15 cellular contexts compared by ENCODE assay signal in the genomic region with DNA sequence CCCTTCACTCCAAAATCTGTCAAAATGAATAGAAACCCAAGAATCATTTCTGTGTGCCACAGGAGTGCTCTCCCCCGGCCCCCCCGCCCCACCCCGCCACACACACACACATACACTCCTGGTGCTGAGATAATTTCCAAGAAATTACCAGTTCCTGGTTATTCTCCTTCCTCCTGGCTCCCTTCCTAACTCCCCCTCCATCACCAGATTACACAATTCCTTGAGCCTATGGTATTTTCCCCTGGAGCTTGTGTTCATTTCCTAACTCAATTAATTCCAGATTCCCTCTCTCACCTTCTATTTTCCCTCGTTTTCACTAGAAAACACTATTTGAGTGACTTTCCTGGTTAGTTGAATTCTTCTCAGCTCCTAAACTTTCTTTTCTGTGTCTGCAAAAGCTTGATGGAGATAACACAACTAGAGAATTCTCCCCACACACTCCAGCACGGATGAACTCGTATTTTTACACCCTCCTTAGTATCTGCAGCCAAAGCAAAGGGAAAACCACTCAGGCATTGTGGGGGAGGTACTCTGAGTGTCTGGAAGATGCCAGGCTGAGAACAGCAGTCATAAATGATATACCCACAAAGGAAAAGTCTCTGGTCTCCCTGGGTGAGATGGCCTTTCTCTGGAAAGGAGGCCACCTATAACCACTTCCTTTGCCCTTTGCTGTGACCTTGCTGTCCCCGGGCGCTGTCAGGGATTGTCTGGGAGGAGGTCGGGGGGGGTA. TPM values are rescaled to one million over a fixed set of nuclear protein-coding genes. Genes with fewer than 3 reads are reported as not detected.
DNase-seq lines count a peak whose midpoint lies in the region; ATAC-seq, FAIRE-seq and TF ChIP-seq lines count a peak whose summit lies in the region.
"Had no signal": no experiment of that assay in that cellular context is flagged by ENCODE, and none has a peak within 500 bp of the region (broad histone marks: within the 10 kb centered on the region; RNA-seq: fewer than 3 reads in every experiment).

No MANE protein-coding gene starts in this region.

- H3K27me3 ChIP-seq in GM23338 (ENCODE audit: insufficient read depth) (peaks cover 40% of the 10 kb centered on the region), bronchial epithelial cell (ENCODE audit: control insufficient read depth, insufficient read depth, low read length) (peaks cover 16% of the 10 kb centered on the region), thymus (ENCODE audit: control insufficient read depth, insufficient read depth) (peaks cover 44% of the 10 kb centered on the region)

- H3K4me3 Mint-ChIP-seq in GM23338 (no peak overlapping the region; the same call in 2 of the 3 replicates), mesothelial cell of epicardium (peak overlapping the region; percentile 6)
- H3K4me3 Mint-ChIP-seq: activated CD8-positive, alpha-beta T cell treated with anti-CD3 and anti-CD28 coated beads for 36 hours; stimulated activated naive CD8-positive, alpha-beta T cell treated with anti-CD3 and anti-CD28 coated beads, Interleukin-15, Interleukin-2, amounts not matched to agents 100 ng/mL and 50 ng/mL, for 24 hours had no signal

- 88% methylated on average over 9 of the region's 9 CpGs for WGBS in thymus

- H4K20me1 ChIP-seq in GM23338 (replicated peaks; ENCODE audit: insufficient read depth): no peaks in the 10 kb centered on the region

- no peak overlapping the region for H2AFZ ChIP-seq in GM23338

- no peak overlapping the region for H3K4me3 ChIP-seq in GM23338
- no peak overlapping the region for H3K4me3 ChIP-seq in bronchial epithelial cell (ENCODE audit: low read depth, low read length)
- H3K4me3 ChIP-seq in thymus (ENCODE audit: low read length): no peak overlapping the region

- FAIRE-seq in bronchial epithelial cell (lab: Jason Lieb, UNC): no peak

- H3K27ac Mint-ChIP-seq in GM23338 (no peak overlapping the region), mesothelial cell of epicardium (no peak overlapping the region)
- H3K27ac Mint-ChIP-seq: activated CD8-positive, alpha-beta T cell treated with anti-CD3 and anti-CD28 coated beads for 36 hours; activated T-cell treated with anti-CD3 and anti-CD28 coated beads, Interleukin-2, amount 50 U/mL, for 72 hours; CD4-positive, alpha-beta memory T cell; immature natural killer cell; stimulated activated naive CD8-positive, alpha-beta T cell treated with anti-CD3 and anti-CD28 coated beads, Interleukin-15, Interleukin-2, amounts not matched to agents 100 ng/mL and 50 ng/mL, for 24 hours had no signal

- no peak for ATAC-seq in GM23338
- ATAC-seq: activated CD8-positive, alpha-beta T cell treated with anti-CD3 and anti-CD28 coated beads for 36 hours; activated T-cell treated with anti-CD3 and anti-CD28 coated beads, Interleukin-2, amount 50 U/mL, for 72 hours had no signal

- no peaks in the 10 kb centered on the region for H3K79me2 ChIP-seq in GM23338 (replicated peaks; ENCODE audit: insufficient read depth)

- no peaks in the 10 kb centered on the region for H3K9me3 ChIP-seq in thymus (ENCODE audit: control insufficient read depth)

- H3K36me3 Mint-ChIP-seq in GM23338 (ENCODE audit: low read depth) (no peaks in the 10 kb centered on the region), mesothelial cell of epicardium (no peaks in the 10 kb centered on the region)
- H3K36me3 Mint-ChIP-seq: CD4-positive, alpha-beta memory T cell; immature natural killer cell had no signal

- H3K36me3 ChIP-seq in GM23338 (ENCODE audit: insufficient read depth): no peaks in the 10 kb centered on the region
- no peaks in the 10 kb centered on the region for H3K36me3 ChIP-seq in bronchial epithelial cell (ENCODE audit: control insufficient read depth, insufficient read depth, low read length)
- no peaks in the 10 kb centered on the region for H3K36me3 ChIP-seq in thymus (ENCODE audit: control insufficient read depth, insufficient read depth)

- H3K27ac ChIP-seq in GM23338 (ENCODE audit: low read depth): no peak overlapping the region
- peak overlapping the region; percentile 31 for H3K27ac ChIP-seq in thymus (ENCODE audit: low read depth)

- TF ChIP-seq CTCF in GM23338 (conservative IDR thresholded peaks at IDR 0.05; ENCODE audit: low read depth in 2 of 2) (no peak), bronchial epithelial cell (IDR thresholded peaks at IDR 0.05; ENCODE audit: insufficient read depth, low read length, severe bottlenecking) (no peak), mesothelial cell of epicardium (IDR thresholded peaks at IDR 0.05; ENCODE audit: unreplicated experiment) (no peak), GM20000 (IDR thresholded peaks at IDR 0.05; ENCODE audit: extremely low read depth, missing control alignments) (no peak)

- peaks cover 33% of the 10 kb centered on the region for H3K27me3 Mint-ChIP-seq in GM23338 (ENCODE audit: insufficient read depth, low read depth, poor library complexity)
- peaks cover 73% of the 10 kb centered on the region for H3K27me3 Mint-ChIP-seq in mesothelial cell of epicardium (ENCODE audit: low read depth)

- no peaks in the 10 kb centered on the region for H3F3A ChIP-seq in GM23338 (replicated peaks; ENCODE audit: low read depth)

- H3K4me1 Mint-ChIP-seq in GM23338 (peaks cover 67% of the 10 kb centered on the region), mesothelial cell of epicardium (peaks cover 7% of the 10 kb centered on the region)

- H3K4me2 ChIP-seq in GM23338: peak overlapping the region; percentile 83; the same call in 1 of the 2 replicates

- H3K9me3 Mint-ChIP-seq in GM23338: no peaks in the 10 kb centered on the region; the same call in 2 of the 3 replicates
- H3K9me3 Mint-ChIP-seq in mesothelial cell of epicardium: no peaks in the 10 kb centered on the region
- H3K9me3 Mint-ChIP-seq: activated CD8-positive, alpha-beta T cell treated with anti-CD3 and anti-CD28 coated beads for 36 hours; activated T-cell treated with anti-CD3 and anti-CD28 coated beads, Interleukin-2, amount 50 U/mL, for 72 hours; immature natural killer cell; stimulated activated naive CD8-positive, alpha-beta T cell treated with anti-CD3 and anti-CD28 coated beads, Interleukin-15, Interleukin-2, amounts not matched to agents 100 ng/mL and 50 ng/mL, for 24 hours had no signal

- DNase-seq in GM23338 (ENCODE audit: low spot score): no peak
- peak; percentile 6 for DNase-seq in bronchial epithelial cell (ENCODE audit: low read depth)
- DNase-seq in mesothelial cell of epicardium (ENCODE audit: low spot score in 2 of 2, unreplicated experiment in 2 of 2): no peak
- no peak for DNase-seq in AG08396 (ENCODE audit: low spot score)
- DNase-seq in SKM-1 treated with dmso at 0.1 percent for 144 hours (lab: John Stamatoyannopoulos, UW; ENCODE audit: unreplicated experiment): no peak
- no peak for DNase-seq in GM20000 (ENCODE audit: low spot score)
- DNase-seq: activated CD8-positive, alpha-beta T cell treated with anti-CD3 and anti-CD28 coated beads for 36 hours; activated T-cell treated with anti-CD3 and anti-CD28 coated beads, Interleukin-2, amount 50 U/mL, for 72 hours; CD4-positive, alpha-beta memory T cell; effector memory CD4-positive, alpha-beta T cell; immature natural killer cell; NCI-H1436 treated with DMSO at 0.1 percent for 48 hours; NCI-H526 had no signal

- H3K9me2 ChIP-seq in GM23338 (ENCODE audit: insufficient read depth): no peaks in the 10 kb centered on the region

- H3K4me1 ChIP-seq in GM23338 (ENCODE audit: insufficient read depth): peaks cover 48% of the 10 kb centered on the region
- no peaks in the 10 kb centered on the region for H3K4me1 ChIP-seq in thymus (ENCODE audit: control insufficient read depth, insufficient read depth, low read length)

TF ChIP-seq in GM23338, 12 proteins besides CTCF, POLR2A, EP300 and RAD21 (continues in another document):
- TF ChIP-seq ZNF114 (CRISPR knock-in tag; IDR thresholded peaks at IDR 0.05) (no peak), ZNF331 (CRISPR knock-in tag; IDR thresholded peaks at IDR 0.05; ENCODE audit: low read depth) (no peak), NANOG (IDR thresholded peaks at IDR 0.05; ENCODE audit: borderline replicate concordance) (no peak), STAT1 (IDR thresholded peaks at IDR 0.05; ENCODE audit: unreplicated experiment) (no peak), CREB1 (CRISPR knock-in tag; IDR thresholded peaks at IDR 0.05; ENCODE audit: low read depth) (no peak), POLR2AphosphoS5 (IDR thresholded peaks at IDR 0.05; ENCODE audit: low read depth) (no peak), ETS1 (IDR thresholded peaks at IDR 0.05) (no peak)

RNA-seq across cellular contexts. Expression of gene SLC24A3, which starts 1.9 kb away (rescaled TPM):
- 2.5 and 3.0 TPM in 2 replicates for total RNA-seq in GM23338 (2014; rRNA removed; shearing (Covaris generic))
- 0.81 and 1.2 TPM in 2 replicates for polyA plus RNA-seq in GM23338 (2016; fragmentation: Nextera tagmentation; extraction: Ambion mirVana)
- under 0.01 and 0.26 TPM in 2 replicates for total RNA-seq in bronchial epithelial cell
- total RNA-seq in mesothelial cell of epicardium: 3.2 to 3.3 TPM (median 3.3 TPM) in 3 replicates
- polyA plus RNA-seq in thymus: 2.1 TPM
- total RNA-seq: activated CD8-positive, alpha-beta T cell treated with anti-CD3 and anti-CD28 coated beads for 36 hours; CD4-positive, alpha-beta memory T cell had no signal
- polyA plus RNA-seq: CD4-positive, alpha-beta memory T cell had no signal
